ENCODE assay signal across 14 cellular contexts in the genomic region with DNA sequence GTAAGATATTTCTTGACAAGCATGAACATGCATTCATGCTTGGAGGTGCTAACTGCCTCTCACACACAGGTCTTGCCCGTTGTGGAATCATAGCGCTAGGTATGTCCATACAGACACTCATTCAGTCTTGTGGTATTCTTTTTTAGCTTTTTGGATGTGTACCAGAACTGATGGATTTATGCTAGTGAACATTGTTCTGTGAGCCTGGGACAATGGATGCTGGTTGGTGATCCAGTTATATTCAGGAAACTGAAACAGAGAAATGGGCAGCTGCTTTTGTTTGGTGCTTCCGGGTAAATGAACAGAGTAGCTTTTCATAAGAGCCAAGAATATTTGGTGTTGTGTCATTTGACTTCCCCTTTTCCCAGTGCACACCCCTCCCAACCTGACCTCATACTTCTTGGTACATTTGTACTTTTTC.
DNase-seq lines count a peak whose midpoint lies in the region; ATAC-seq and TF ChIP-seq lines count a peak whose summit lies in the region.
"Had no signal": no experiment of that assay in that cellular context is flagged by ENCODE, and none has a peak within 500 bp of the region (broad histone marks: within the 10 kb centered on the region; RNA-seq: fewer than 3 reads in every experiment).

No MANE protein-coding gene starts in this region.

- H3K27me3 Mint-ChIP-seq in CD14-positive monocyte (ENCODE audit: low read depth in 3 of 3), result peaks cover under 1 to 5% (median 1%) of the 10 kb centered on the region in 3 donors
- no peaks in the 10 kb centered on the region for H3K27me3 Mint-ChIP-seq in activated CD4-positive, alpha-beta T cell treated with anti-CD3 and anti-CD28 coated beads, Interleukin-2, amount 10 ng/mL, durations not matched to agents 7 days and 5 days
- H3K27me3 Mint-ChIP-seq in activated T-cell treated with anti-CD3 and anti-CD28 coated beads, Interleukin-2, amount 50 U/mL, for 24 hours, result no peaks in the 10 kb centered on the region
- H3K27me3 Mint-ChIP-seq: naive B cell had no signal

- POLR2A ChIA-PET in activated CD4-positive, alpha-beta T cell treated with anti-CD3 and anti-CD28 coated beads, Interleukin-2, amount 10 ng/mL, durations not matched to agents 7 days and 5 days (lab: Charles Lee), result no interaction called here

- H3K4me1 Mint-ChIP-seq in CD14-positive monocyte, result peaks cover 25% of the 10 kb centered on the region
- H3K4me1 Mint-ChIP-seq in activated CD4-positive, alpha-beta T cell treated with anti-CD3 and anti-CD28 coated beads, Interleukin-2, amount 10 ng/mL, durations not matched to agents 7 days and 5 days, result peaks cover 10% of the 10 kb centered on the region
- peaks cover 9% of the 10 kb centered on the region for H3K4me1 Mint-ChIP-seq in activated T-cell treated with anti-CD3 and anti-CD28 coated beads, Interleukin-2, amount 50 U/mL, for 24 hours (ENCODE audit: low read depth)

- peak overlapping the region in 3 of 4 donors; percentile 4 to 36 (median 30) for H3K27ac ChIP-seq in esophagus squamous epithelium
- H3K27ac ChIP-seq: WERI-Rb-1 had no signal

- intact Hi-C loops in CD14-positive monocyte (cut with micrococcal nuclease) (no loop called here), esophagus squamous epithelium (cut with DNase I) (no loop called here)

- peak overlapping the region in 1 of 2 donors; percentile 65 for H3K4me3 Mint-ChIP-seq in CD14-positive monocyte
- H3K4me3 Mint-ChIP-seq in activated CD4-positive, alpha-beta T cell treated with anti-CD3 and anti-CD28 coated beads, Interleukin-2, amount 10 ng/mL, durations not matched to agents 7 days and 5 days, result no peak overlapping the region
- no peak overlapping the region for H3K4me3 Mint-ChIP-seq in activated T-cell treated with anti-CD3 and anti-CD28 coated beads, Interleukin-2, amount 50 U/mL, for 24 hours
- H3K4me3 Mint-ChIP-seq: activated T-cell treated with anti-CD3 and anti-CD28 coated beads, Interleukin-2, amount 50 U/mL, for 4 hours; naive B cell had no signal

- peaks cover 0 to 23% (median 0%) of the 10 kb centered on the region in 3 donors for H3K4me1 ChIP-seq in esophagus squamous epithelium

- H3K36me3 ChIP-seq in esophagus squamous epithelium, result no peaks in the 10 kb centered on the region
- no peaks in the 10 kb centered on the region for H3K36me3 ChIP-seq in MG63
- H3K36me3 ChIP-seq: WERI-Rb-1 had no signal

- no peak for ATAC-seq in GM21529 (IDR thresholded peaks at IDR 0.05; ENCODE audit: unreplicated experiment)
- ATAC-seq: activated T-cell treated with anti-CD3 and anti-CD28 coated beads, Interleukin-2, amount 50 U/mL, for 4 hours had no signal

- DNase-seq in CD14-positive monocyte (ENCODE audit: low spot score) (peak; percentile 55), NOMO-1 treated with dmso at 0.1 percent for 144 hours (lab: John Stamatoyannopoulos, UW; ENCODE audit: unreplicated experiment) (peak; percentile 78), esophagus squamous epithelium (lab: John Stamatoyannopoulos, UW) (no peak), lung microvascular endothelial cell (ENCODE audit: low read depth in 2 of 2) (peak; percentile 1 to 81), MG63 (no peak)
- no peak for DNase-seq in activated CD4-positive, alpha-beta T cell treated with anti-CD3 and anti-CD28 coated beads, Interleukin-2, amount 10 ng/mL, durations not matched to agents 7 days and 5 days
- no peak for DNase-seq in activated T-cell treated with anti-CD3 and anti-CD28 coated beads, Interleukin-2, amount 50 U/mL, for 24 hours
- DNase-seq: activated T-cell treated with anti-CD3 and anti-CD28 coated beads, Interleukin-2, amount 50 U/mL, for 4 hours; effector memory CD4-positive, alpha-beta T cell; naive B cell; NCI-H510A treated with DMSO at 0.1 percent for 48 hours; small intestine; WERI-Rb-1 had no signal

- H3K36me3 Mint-ChIP-seq in CD14-positive monocyte, result no peaks in the 10 kb centered on the region
- no peaks in the 10 kb centered on the region for H3K36me3 Mint-ChIP-seq in activated CD4-positive, alpha-beta T cell treated with anti-CD3 and anti-CD28 coated beads, Interleukin-2, amount 10 ng/mL, durations not matched to agents 7 days and 5 days (ENCODE audit: low read depth)
- no peaks in the 10 kb centered on the region for H3K36me3 Mint-ChIP-seq in activated T-cell treated with anti-CD3 and anti-CD28 coated beads, Interleukin-2, amount 50 U/mL, for 24 hours (ENCODE audit: low read depth)
- H3K36me3 Mint-ChIP-seq: naive B cell had no signal

- 27 to 43% methylated on average over 3 of the region's 3 CpGs for WGBS in esophagus squamous epithelium, 2 donors

- H3K9me3 ChIP-seq in esophagus squamous epithelium (no peaks in the 10 kb centered on the region), MG63 (no peaks in the 10 kb centered on the region)

- CTCF ChIA-PET in activated CD4-positive, alpha-beta T cell treated with anti-CD3 and anti-CD28 coated beads, Interleukin-2, amount 10 ng/mL, durations not matched to agents 7 days and 5 days (lab: Charles Lee), result interaction anchor here (1.4 kb wide), 1 partner anchor 10 kb away, joined by 3 read pairs; no protein-coding TSS in a partner anchor

- no peak for TF ChIP-seq POLR2A in esophagus squamous epithelium (IDR thresholded peaks at IDR 0.05)

- no peak for TF ChIP-seq CTCF in CD14-positive monocyte (IDR thresholded peaks at IDR 0.05)
- no peak for TF ChIP-seq CTCF in esophagus squamous epithelium (IDR thresholded peaks at IDR 0.05)

- H3K9me3 Mint-ChIP-seq in CD14-positive monocyte, result no peaks in the 10 kb centered on the region
- no peaks in the 10 kb centered on the region for H3K9me3 Mint-ChIP-seq in activated CD4-positive, alpha-beta T cell treated with anti-CD3 and anti-CD28 coated beads, Interleukin-2, amount 10 ng/mL, durations not matched to agents 7 days and 5 days
- H3K9me3 Mint-ChIP-seq in activated T-cell treated with anti-CD3 and anti-CD28 coated beads, Interleukin-2, amount 50 U/mL, for 24 hours, result no peaks in the 10 kb centered on the region
- H3K9me3 Mint-ChIP-seq: activated T-cell treated with anti-CD3 and anti-CD28 coated beads, Interleukin-2, amount 50 U/mL, for 4 hours; naive B cell had no signal

- H3K4me3 ChIP-seq in esophagus squamous epithelium, result no peak overlapping the region
- no peak overlapping the region for H3K4me3 ChIP-seq in MG63

- H3K27ac Mint-ChIP-seq in CD14-positive monocyte, result peak overlapping the region; percentile 64 to 90 (median 77)
- no peak overlapping the region for H3K27ac Mint-ChIP-seq in activated CD4-positive, alpha-beta T cell treated with anti-CD3 and anti-CD28 coated beads, Interleukin-2, amount 10 ng/mL, durations not matched to agents 7 days and 5 days
- H3K27ac Mint-ChIP-seq in activated T-cell treated with anti-CD3 and anti-CD28 coated beads, Interleukin-2, amount 50 U/mL, for 24 hours, result no peak overlapping the region

- H3K27me3 ChIP-seq in esophagus squamous epithelium (no peaks in the 10 kb centered on the region), MG63 (no peaks in the 10 kb centered on the region)

Comparison
In these comparisons a context has a peak if more than half of its experiments do, and no peak if none do; other contexts are left out.
1. DNase-seq: peak in CD14-positive monocyte (single experiment), NOMO-1 treated with dmso at 0.1 percent for 144 hours (single experiment) and lung microvascular endothelial cell (2 of 2); none in esophagus squamous epithelium (single experiment), activated CD4-positive, alpha-beta T cell treated with anti-CD3 and anti-CD28 coated beads, Interleukin-2, amount 10 ng/mL, durations not matched to agents 7 days and 5 days (single experiment), activated T-cell treated with anti-CD3 and anti-CD28 coated beads, Interleukin-2, amount 50 U/mL, for 24 hours (single experiment) and MG63 (single experiment).
2. H3K27ac Mint-ChIP-seq: peak in CD14-positive monocyte (7 of 7); none in activated CD4-positive, alpha-beta T cell treated with anti-CD3 and anti-CD28 coated beads, Interleukin-2, amount 10 ng/mL, durations not matched to agents 7 days and 5 days (single experiment) and activated T-cell treated with anti-CD3 and anti-CD28 coated beads, Interleukin-2, amount 50 U/mL, for 24 hours (single experiment).